In genomic region chr17:73196500-73196899, GRCh38 we compare ENCODE assay signal across 8 cellular contexts. TPM values are rescaled to one million over a fixed set of nuclear protein-coding genes. Genes with fewer than 3 reads are reported as not detected.
DNase-seq lines count a peak whose midpoint lies in the region; ATAC-seq and TF ChIP-seq lines count a peak whose summit lies in the region.

No MANE protein-coding gene starts in this region.

- no peak overlapping the region for H3K4me3 ChIP-seq in cardiac fibroblast (replicated peaks in 1 of 2; ENCODE audit: low read depth in 2 of 2, low read length in 2 of 2)

- peak; percentile 39 for DNase-seq in Ammon's horn (ENCODE audit: low spot score)
- DNase-seq in NCI-H128 (lab: John Stamatoyannopoulos, UW; ENCODE audit: unreplicated experiment) = peak; percentile 46
- DNase-seq in cardiac fibroblast (ENCODE audit: low read depth in 2 of 2) = peak; percentile 30 to 31
- no peak for DNase-seq in memory B cell (ENCODE audit: low spot score in 2 of 2)
- no peak for DNase-seq in occipital lobe (lab: John Stamatoyannopoulos, UW)
- no peak for DNase-seq in activated gamma-delta T cell treated with Interleukin-2 at 50 U/mL for 16 hours
- no peak for DNase-seq in AML-193 (lab: John Stamatoyannopoulos, UW)

- TF ChIP-seq CTCF in cardiac fibroblast (IDR thresholded peaks at IDR 0.05; ENCODE audit: low read depth, low read length) = peak; percentile 46

- no peak overlapping the region for H3K4me3 Mint-ChIP-seq in memory B cell

- no peaks in the 10 kb centered on the region for H3K9me3 Mint-ChIP-seq in memory B cell

- no peaks in the 10 kb centered on the region for H3K27me3 Mint-ChIP-seq in memory B cell

- H3K4me1 Mint-ChIP-seq in memory B cell = peaks cover 9% of the 10 kb centered on the region

- peak overlapping the region; percentile 56 for H3K27ac Mint-ChIP-seq in memory B cell

- ATAC-seq in memory B cell (ENCODE audit: low read depth) (no peak), GM18861 (IDR thresholded peaks at IDR 0.05; ENCODE audit: unreplicated experiment) (no peak)

- peaks cover 24% of the 10 kb centered on the region for H3K36me3 Mint-ChIP-seq in memory B cell

RNA-seq across cellular contexts. Expression of gene COG1, which starts 3.6 kb away (rescaled TPM):
- 19.3 TPM for total RNA-seq in occipital lobe

RNA-seq across cellular contexts. Expression of gene SSTR2, which starts 31.7 kb away (rescaled TPM):
- total RNA-seq in occipital lobe = 44.5 TPM

Comparison
In these comparisons a context has a peak if more than half of its experiments do, and no peak if none do; other contexts are left out.
1. DNase-seq: peak in Ammon's horn (single experiment), NCI-H128 (single experiment) and cardiac fibroblast (2 of 2); none in memory B cell (0 of 2), occipital lobe (single experiment), activated gamma-delta T cell treated with Interleukin-2 at 50 U/mL for 16 hours (single experiment) and AML-193 (0 of 2).